1 cellular context compared by ENCODE assay signal in genomic region chr7:5527387-5528070, GRCh38.
A peak's percentile ranks its signal among the peaks of the same experiment; 100 is the strongest.
TF ChIP-seq lines count a peak whose summit lies in the region.

No MANE protein-coding gene starts in this region.

TF ChIP-seq in K562, 482 proteins besides CTCF, POLR2A, EP300 and RAD21 (continued from another document):
- TF ChIP-seq CHD7 (IDR thresholded peaks at IDR 0.05; ENCODE audit: low read depth, low read length) (peak; percentile 80), POLR2AphosphoS2 (IDR thresholded peaks at IDR 0.05; ENCODE audit: low read length) (peak; percentile 21; the same call in 1 of the 2 replicates), PML (IDR thresholded peaks at IDR 0.05; ENCODE audit: low read length) (0 out of 2 replicates have a peak, but pooled peaks have one; percentile 16), PHF20 (IDR thresholded peaks at IDR 0.05; ENCODE audit: partially characterized antibody) (peak; percentile 20)
